In genomic region chr10:7710446-7710845, GRCh38 we compare ENCODE assay signal across 39 cellular contexts. TPM values are rescaled to one million over a fixed set of nuclear protein-coding genes. Genes with fewer than 3 reads are reported as not detected.
"Had no signal": no experiment of that assay in that cellular context is flagged by ENCODE, and none has a peak within 500 bp of the region (broad histone marks: within the 10 kb centered on the region; RNA-seq: fewer than 3 reads in every experiment).

No MANE protein-coding gene starts in this region.

- H3K36me3 ChIP-seq: MG63 had no signal

- H3K4me3 ChIP-seq: MG63 had no signal

- H3K9me3 ChIP-seq: MG63 had no signal

- DNase-seq: Karpas-422, Kasumi-1, MG63, MM.1S, MV-4-11, NCI-H1048, NCI-H1092, NCI-H1092 treated with DMSO at 0.1 percent for 48 hours, NCI-H1105, NCI-H1105 treated with DMSO at 0.1 percent for 48 hours, NCI-H1417, NCI-H1417 treated with DMSO at 0.1 percent for 48 hours, NCI-H1436, NCI-H1436 treated with DMSO at 0.1 percent for 48 hours, NCI-H146, NCI-H1694, NCI-H1694 treated with DMSO at 0.1 percent for 48 hours, NCI-H187, NCI-H187 treated with DMSO at 0.1 percent for 48 hours, NCI-H1930, NCI-H2029, NCI-H2029 treated with DMSO at 0.1 percent for 48 hours, NCI-H2081, NCI-H2081 treated with DMSO at 0.1 percent for 48 hours, NCI-H2107, NCI-H2171, NCI-H2171 treated with DMSO at 0.1 percent for 48 hours, NCI-H2227 treated with DMSO at 0.1 percent for 48 hours, NCI-H226, NCI-H345, NCI-H446, NCI-H446 treated with DMSO at 0.1 percent for 48 hours, NCI-H510A, NCI-H510A treated with DMSO at 0.1 percent for 48 hours, NCI-H524 had no signal

RNA-seq across cellular contexts. Expression of gene ITIH2, which starts 7.3 kb away (rescaled TPM):
- total RNA-seq: LHCN-M2, M059J, MCF 10A, NCI-H460 had no signal

RNA-seq across cellular contexts. Expression of gene ITIH5, which starts 43.7 kb away (rescaled TPM):
- total RNA-seq: LHCN-M2, MCF 10A, NCI-H460 had no signal
